Comparison of ENCODE assay signal across 12 cellular contexts in genomic region chr3:45611619-45612018, GRCh38. TPM values are rescaled to one million over a fixed set of nuclear protein-coding genes. Genes with fewer than 3 reads are reported as not detected.
DNase-seq lines count a peak whose midpoint lies in the region; ATAC-seq and TF ChIP-seq lines count a peak whose summit lies in the region.
"Had no signal": no experiment of that assay in that cellular context is flagged by ENCODE, and none has a peak within 500 bp of the region (broad histone marks: within the 10 kb centered on the region; RNA-seq: fewer than 3 reads in every experiment).

No MANE protein-coding gene starts in this region.

- H3K27ac ChIP-seq in ectodermal cell (ENCODE audit: insufficient read depth, low read depth, low read length, poor library complexity, severe bottlenecking) = peak overlapping the region; percentile 71
- H3K27ac ChIP-seq: psoas muscle, upper lobe of right lung had no signal

- H3K36me3 ChIP-seq in ectodermal cell (ENCODE audit: control insufficient read depth, insufficient read depth, low read length) = no peaks in the 10 kb centered on the region
- H3K36me3 ChIP-seq: gastrocnemius medialis had no signal

- H3K27me3 ChIP-seq in ectodermal cell (ENCODE audit: control insufficient read depth, insufficient read depth, low read length, poor library complexity, severe bottlenecking) = no peaks in the 10 kb centered on the region
- H3K27me3 ChIP-seq: gastrocnemius medialis, upper lobe of right lung had no signal

- intact Hi-C loops in sciatic nerve (cut with DNase I) = no loop called here

- H3K4me1 ChIP-seq in ectodermal cell (ENCODE audit: control insufficient read depth, insufficient read depth, low read length) = peaks cover 10% of the 10 kb centered on the region

- no peak for TF ChIP-seq CTCF in GM12865 (IDR thresholded peaks at IDR 0.05; ENCODE audit: insufficient read depth, low read depth, low read length, missing control alignments)

- ATAC-seq in sciatic nerve = peak; percentile 69
- no peak for ATAC-seq in GM18511 (IDR thresholded peaks at IDR 0.05; ENCODE audit: unreplicated experiment)
- ATAC-seq: gastrocnemius medialis, upper lobe of right lung had no signal

- H3K4me3 ChIP-seq in GM12865 (ENCODE audit: low read depth, low read length) (no peak overlapping the region), ectodermal cell (ENCODE audit: insufficient read depth, low read depth, low read length) (no peak overlapping the region)
- H3K4me3 ChIP-seq: coronary artery, gastrocnemius medialis, psoas muscle, upper lobe of right lung had no signal

- H3K9me3 ChIP-seq in ectodermal cell (ENCODE audit: control insufficient read depth, low read length) = no peaks in the 10 kb centered on the region
- H3K9me3 ChIP-seq: gastrocnemius medialis, psoas muscle, upper lobe of right lung had no signal

- DNase-seq in GM12865 (ENCODE audit: low read depth) = peak; percentile 50
- DNase-seq in NCI-H2196 treated with DMSO at 0.1 percent for 48 hours (lab: John Stamatoyannopoulos, UW; ENCODE audit: unreplicated experiment) = peak; percentile 41
- DNase-seq in sciatic nerve (ENCODE audit: low spot score) = no peak
- no peak for DNase-seq in NCI-H446 treated with DMSO at 0.1 percent for 48 hours (lab: John Stamatoyannopoulos, UW)
- no peak for DNase-seq in AG08395 (ENCODE audit: low spot score)
- no peak for DNase-seq in stimulated activated CD4-positive, alpha-beta T cell treated with anti-CD3 and anti-CD28 coated beads, Interleukin-4, amount 100 ng/mL, for 24 hours
- DNase-seq: gastrocnemius medialis, psoas muscle, upper lobe of right lung had no signal

- WGBS in ectodermal cell, 2 experiments = 70 to 82% methylated on average over 2 of the region's 2 CpGs

RNA-seq across cellular contexts. Expression of gene LIMD1, which starts 17.1 kb away (rescaled TPM):
- polyA plus RNA-seq in ectodermal cell (2013, experiment 1 of 4) = 13.3 TPM
- 14.1 TPM for polyA plus RNA-seq in ectodermal cell (2013, experiment 2 of 4)
- polyA plus RNA-seq in ectodermal cell (2013, experiment 3 of 4) = 10.1 TPM
- polyA plus RNA-seq in ectodermal cell (2013, experiment 4 of 4) = 12.8 TPM
- total RNA-seq in sciatic nerve = 52.0 TPM

Comparison
In these comparisons a context has a peak if more than half of its experiments do, and no peak if none do; other contexts are left out.
1. DNase-seq: peak in GM12865 (single experiment) and NCI-H2196 treated with DMSO at 0.1 percent for 48 hours (single experiment); none in sciatic nerve (single experiment), NCI-H446 treated with DMSO at 0.1 percent for 48 hours (single experiment), AG08395 (single experiment) and stimulated activated CD4-positive, alpha-beta T cell treated with anti-CD3 and anti-CD28 coated beads, Interleukin-4, amount 100 ng/mL, for 24 hours (single experiment).